Comparison of ENCODE assay signal across 20 cellular contexts in the genomic region with DNA sequence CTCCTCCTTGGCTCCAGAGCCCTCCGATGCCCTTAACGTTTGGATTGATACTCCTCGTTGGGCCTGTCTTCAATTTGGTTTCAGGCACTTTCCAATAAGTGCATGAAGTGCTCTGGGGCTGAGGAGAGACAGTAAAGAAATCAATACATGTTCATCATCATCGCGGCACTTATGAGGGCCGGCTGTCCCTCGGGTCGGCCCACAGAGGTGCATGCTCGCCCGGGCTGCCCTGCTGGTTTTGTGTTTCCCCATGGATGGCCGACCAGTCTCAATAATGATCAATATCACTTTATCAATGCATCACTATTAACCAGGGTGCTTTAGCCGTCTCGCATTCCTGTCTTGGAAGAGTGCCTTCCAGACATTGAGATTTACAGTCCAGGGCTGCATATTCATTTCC.
DNase-seq lines count a peak whose midpoint lies in the region; ATAC-seq and TF ChIP-seq lines count a peak whose summit lies in the region.
"Had no signal": no experiment of that assay in that cellular context is flagged by ENCODE, and none has a peak within 500 bp of the region (broad histone marks: within the 10 kb centered on the region; RNA-seq: fewer than 3 reads in every experiment).

No MANE protein-coding gene starts in this region.

- no peak for TF ChIP-seq CTCF in right atrium auricular region (IDR thresholded peaks at IDR 0.05)
- no peak for TF ChIP-seq CTCF in heart right ventricle (IDR thresholded peaks at IDR 0.05)
- TF ChIP-seq CTCF in glutamatergic neuron (IDR thresholded peaks at IDR 0.05; ENCODE audit: partially characterized antibody, unreplicated experiment): no peak
- no peak for TF ChIP-seq CTCF in vagina (IDR thresholded peaks at IDR 0.05)

- H3K4me3 Mint-ChIP-seq in glutamatergic neuron (ENCODE audit: unreplicated experiment): peak overlapping the region; percentile 22
- H3K4me3 Mint-ChIP-seq: B cell; CD4-positive, alpha-beta T cell; CD8-positive, alpha-beta T cell had no signal

- peaks cover 41% of the 10 kb centered on the region for H3K4me1 Mint-ChIP-seq in glutamatergic neuron (ENCODE audit: low read depth, unreplicated experiment)
- H3K4me1 Mint-ChIP-seq: B cell had no signal

- H3K4me2 ChIP-seq in neuronal stem cell (ENCODE audit: insufficient read depth, low read length, poor library complexity, severe bottlenecking): no peak overlapping the region
- H3K4me2 ChIP-seq in GM23248 (ENCODE audit: unreplicated experiment): no peak overlapping the region
- H3K4me2 ChIP-seq: A549; BLaER1 treated with 17β-estradiol and CSF1 and Interleukin-3, amounts not matched to agents 10 nM and 100 nM had no signal

- H3K27ac ChIP-seq in right atrium auricular region (no peak overlapping the region), heart right ventricle (no peak overlapping the region), neuronal stem cell (replicated peaks; ENCODE audit: low read length) (no peak overlapping the region), vagina (no peak overlapping the region), GM23248 (no peak overlapping the region)
- H3K27ac ChIP-seq: 22Rv1; A549; BLaER1 treated with 17β-estradiol and CSF1 and Interleukin-3, amounts not matched to agents 10 nM and 100 nM; C4-2B had no signal

- no peak overlapping the region for H3K23ac ChIP-seq in neuronal stem cell (ENCODE audit: low read depth, low read length, poor library complexity)

- DNase-seq in right atrium auricular region (ENCODE audit: low spot score) (peak; percentile 43), heart right ventricle (no peak), glutamatergic neuron (peak; percentile 70), neuronal stem cell (ENCODE audit: low spot score) (no peak), vagina (ENCODE audit: extremely low spot score in 2 of 2) (peak; percentile 44 to 55), GM23248 (no peak)
- DNase-seq in activated CD4-positive, alpha-beta T cell treated with anti-CD3 and anti-CD28 coated beads, Interleukin-2, amount 50 U/mL, for 1 hour: no peak
- DNase-seq: AML-193; Caco-2; Calu3; CD4-positive, alpha-beta T cell; CD8-positive, alpha-beta T cell; DMS79 treated with DMSO at 0.1 percent for 48 hours; GF-D8 had no signal

- H2BK5ac ChIP-seq in neuronal stem cell (ENCODE audit: low read length): no peak overlapping the region

- no peak overlapping the region for H4K8ac ChIP-seq in neuronal stem cell (ENCODE audit: low read depth, low read length)

- no peak overlapping the region for H3K9ac ChIP-seq in neuronal stem cell (ENCODE audit: low read depth, low read length, poor library complexity)
- no peak overlapping the region for H3K9ac ChIP-seq in GM23248
- H3K9ac ChIP-seq: BLaER1 treated with 17β-estradiol and CSF1 and Interleukin-3, amounts not matched to agents 10 nM and 100 nM had no signal

- no peak overlapping the region for H4K91ac ChIP-seq in neuronal stem cell (ENCODE audit: low read depth, low read length, poor library complexity)

- no peak overlapping the region for H2AK5ac ChIP-seq in neuronal stem cell (ENCODE audit: low read depth, low read length)

- H3K27ac Mint-ChIP-seq in glutamatergic neuron (ENCODE audit: unreplicated experiment): peak overlapping the region; percentile 97
- H3K27ac Mint-ChIP-seq: B cell; CD4-positive, alpha-beta T cell; CD8-positive, alpha-beta T cell had no signal

- no peaks in the 10 kb centered on the region for H3K79me2 ChIP-seq in GM23248 (ENCODE audit: insufficient read depth)

- no peaks in the 10 kb centered on the region for H3K36me3 ChIP-seq in right atrium auricular region
- no peaks in the 10 kb centered on the region for H3K36me3 ChIP-seq in heart right ventricle
- H3K36me3 ChIP-seq in neuronal stem cell (replicated peaks in 1 of 2; ENCODE audit: control insufficient read depth in 2 of 2, insufficient read depth in 2 of 2, low read length in 2 of 2): no peaks in the 10 kb centered on the region
- H3K36me3 ChIP-seq in vagina: no peaks in the 10 kb centered on the region
- H3K36me3 ChIP-seq in GM23248 (ENCODE audit: low read depth): no peaks in the 10 kb centered on the region

- H2AFZ ChIP-seq in neuronal stem cell (ENCODE audit: low read length) (no peak overlapping the region), GM23248 (no peak overlapping the region)

- peaks cover 13% of the 10 kb centered on the region for H3K9me3 Mint-ChIP-seq in glutamatergic neuron (ENCODE audit: unreplicated experiment)

- H4K20me1 ChIP-seq in GM23248 (ENCODE audit: insufficient read depth): no peaks in the 10 kb centered on the region
- H4K20me1 ChIP-seq: BLaER1 treated with 17β-estradiol and CSF1 and Interleukin-3, amounts not matched to agents 10 nM and 100 nM had no signal

- H3K4me3 ChIP-seq in right atrium auricular region: no peak overlapping the region
- no peak overlapping the region for H3K4me3 ChIP-seq in heart right ventricle
- H3K4me3 ChIP-seq in neuronal stem cell (ENCODE audit: low read length in 2 of 2): no peak overlapping the region
- no peak overlapping the region for H3K4me3 ChIP-seq in vagina
- no peak overlapping the region for H3K4me3 ChIP-seq in GM23248
- H3K4me3 ChIP-seq: A549; BLaER1 treated with 17β-estradiol and CSF1 and Interleukin-3, amounts not matched to agents 10 nM and 100 nM had no signal

- H3K18ac ChIP-seq in neuronal stem cell (ENCODE audit: low read length): peak overlapping the region; percentile 50

- H3K14ac ChIP-seq in neuronal stem cell (ENCODE audit: low read length): no peak overlapping the region

- no peaks in the 10 kb centered on the region for H3F3A ChIP-seq in GM23248 (ENCODE audit: insufficient read depth)

- no peak for TF ChIP-seq POLR2A in vagina (IDR thresholded peaks at IDR 0.05)

- intact Hi-C loops in heart right ventricle (cut with DNase I): no loop called here
- intact Hi-C loops in vagina (cut with DNase I): no loop called here

- ATAC-seq in heart right ventricle: no peak
- no peak for ATAC-seq in HG03108 (IDR thresholded peaks at IDR 0.05; ENCODE audit: unreplicated experiment)
- ATAC-seq: A549; CD8-positive, alpha-beta T cell had no signal

- no peaks in the 10 kb centered on the region for H3K27me3 ChIP-seq in right atrium auricular region
- H3K27me3 ChIP-seq in heart right ventricle: peaks cover 0 to 10% (median 0%) of the 10 kb centered on the region in 7 donors
- no peaks in the 10 kb centered on the region for H3K27me3 ChIP-seq in neuronal stem cell (ENCODE audit: control insufficient read depth in 3 of 3, insufficient read depth in 3 of 3, low read depth in 1 of 3, low read length in 3 of 3)
- no peaks in the 10 kb centered on the region for H3K27me3 ChIP-seq in vagina
- H3K27me3 ChIP-seq in GM23248 (replicated peaks; ENCODE audit: insufficient read depth): no peaks in the 10 kb centered on the region
- H3K27me3 ChIP-seq: BLaER1 treated with 17β-estradiol and CSF1 and Interleukin-3, amounts not matched to agents 10 nM and 100 nM had no signal

- in situ Hi-C loops in GM23248 (cut with MboI): no loop called here

- no peak overlapping the region for H2BK120ac ChIP-seq in neuronal stem cell (ENCODE audit: low read depth, low read length)

- H3K4ac ChIP-seq in neuronal stem cell (ENCODE audit: low read length): no peak overlapping the region

- H3K36me3 Mint-ChIP-seq in glutamatergic neuron (ENCODE audit: unreplicated experiment): peaks cover 15% of the 10 kb centered on the region
- H3K36me3 Mint-ChIP-seq: CD8-positive, alpha-beta T cell had no signal

- WGBS in heart right ventricle, 2 donors: 88 to 89% methylated on average over 13 of the region's 13 CpGs
- no CpG with 5 or more reads among the region's 13 CpGs for WGBS in neuronal stem cell (ENCODE audit: extremely low coverage in 2 of 2, insufficient read length in 2 of 2, insufficient replicate concordance in 1 of 2), 2 donors
- WGBS in GM23248 (ENCODE audit: low coverage in 1 of 2, low lambda C conversion rate in 2 of 2, missing lambda C conversion rate in 2 of 2), 2 experiments: 46 to 48% methylated on average over 13 of the region's 13 CpGs

- H2BK15ac ChIP-seq in neuronal stem cell (ENCODE audit: low read length): no peak overlapping the region

- no peaks in the 10 kb centered on the region for H3K79me1 ChIP-seq in neuronal stem cell (ENCODE audit: low read depth, low read length)

- H3K4me1 ChIP-seq in right atrium auricular region: no peaks in the 10 kb centered on the region
- no peaks in the 10 kb centered on the region for H3K4me1 ChIP-seq in heart right ventricle
- peaks cover 0 to 11% of the 10 kb centered on the region in 2 donors for H3K4me1 ChIP-seq in neuronal stem cell (ENCODE audit: control insufficient read depth in 2 of 2, insufficient read depth in 1 of 2, low read depth in 1 of 2, low read length in 2 of 2)
- no peaks in the 10 kb centered on the region for H3K4me1 ChIP-seq in vagina
- H3K4me1 ChIP-seq in GM23248 (ENCODE audit: insufficient read depth): no peaks in the 10 kb centered on the region
- H3K4me1 ChIP-seq: A549; BLaER1 treated with 17β-estradiol and CSF1 and Interleukin-3, amounts not matched to agents 10 nM and 100 nM; Caco-2 had no signal

- H3K9me3 ChIP-seq in right atrium auricular region (peaks cover 0 to 20% of the 10 kb centered on the region in 2 donors), heart right ventricle (peaks cover 0 to 21% (median 4%) of the 10 kb centered on the region in 11 donors), neuronal stem cell (replicated peaks in 1 of 2; ENCODE audit: control insufficient read depth in 2 of 2, insufficient read depth in 1 of 2, low read depth in 1 of 2, low read length in 2 of 2) (peaks cover 0 to 4% of the 10 kb centered on the region in 2 donors), vagina (no peaks in the 10 kb centered on the region), GM23248 (ENCODE audit: low read depth) (no peaks in the 10 kb centered on the region)
- H3K9me3 ChIP-seq: A549 had no signal

- no peaks in the 10 kb centered on the region for H3K9me2 ChIP-seq in GM23248 (ENCODE audit: insufficient read depth)

- H2BK12ac ChIP-seq in neuronal stem cell (ENCODE audit: low read length): no peak overlapping the region

- H3K27me3 Mint-ChIP-seq in glutamatergic neuron (ENCODE audit: unreplicated experiment): peaks cover 10% of the 10 kb centered on the region

Comparison
In these comparisons a context has a peak if more than half of its experiments do, and no peak if none do; other contexts are left out.
1. DNase-seq: peak in right atrium auricular region (single experiment), glutamatergic neuron (single experiment) and vagina (2 of 2); none in heart right ventricle (0 of 2), neuronal stem cell (single experiment), activated CD4-positive, alpha-beta T cell treated with anti-CD3 and anti-CD28 coated beads, Interleukin-2, amount 50 U/mL, for 1 hour (single experiment) and GM23248 (single experiment).